ENCODE assay signal across 17 cellular contexts in the genomic region with DNA sequence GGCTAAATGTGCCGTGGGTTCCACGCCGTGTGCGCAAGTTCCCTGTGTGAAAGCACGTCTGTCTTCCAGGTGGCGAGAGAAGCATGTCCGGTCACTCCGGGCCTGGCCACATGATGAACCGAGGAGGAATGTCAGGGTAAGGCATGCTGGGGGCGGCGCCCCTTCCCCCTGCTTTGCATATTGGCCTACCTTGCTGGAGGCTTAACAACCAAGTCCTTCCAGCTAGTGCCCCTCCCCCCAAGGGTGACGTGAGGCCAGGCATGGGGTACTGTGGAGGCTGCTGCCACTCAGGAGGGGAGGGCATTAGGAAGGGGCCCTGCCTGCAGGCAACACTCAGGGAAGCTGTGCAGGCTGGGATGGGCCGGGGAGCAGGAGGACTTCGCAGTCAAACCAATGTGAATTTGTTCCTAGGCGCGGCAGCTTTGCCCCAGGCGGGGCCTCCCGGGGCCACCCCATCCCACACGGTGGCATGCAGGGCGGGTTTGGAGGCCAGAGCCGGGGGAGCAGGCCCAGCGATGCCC. TPM values are rescaled to one million over a fixed set of nuclear protein-coding genes. Genes with fewer than 3 reads are reported as not detected.
A peak's percentile ranks its signal among the peaks of the same experiment; 100 is the strongest.
DNase-seq lines count a peak whose midpoint lies in the region; ATAC-seq and TF ChIP-seq lines count a peak whose summit lies in the region.
"Had no signal": no experiment of that assay in that cellular context is flagged by ENCODE, and none has a peak within 500 bp of the region (broad histone marks: within the 10 kb centered on the region; RNA-seq: fewer than 3 reads in every experiment).

No MANE protein-coding gene starts in this region.

- H4K91ac ChIP-seq in trophoblast cell (ENCODE audit: low read depth, low read length), result no peak overlapping the region

- TSS peak; percentile 41 for BruUV-seq in Panc1 (replicated peaks; lab: Mats Ljungman, UMichigan)

- H3K36me3 ChIP-seq in Panc1 (ENCODE audit: control insufficient read depth, insufficient read depth, low read length) (peaks cover 12% of the 10 kb centered on the region), hepatocyte (replicated peaks; ENCODE audit: insufficient read depth, low read depth) (no peaks in the 10 kb centered on the region), trophoblast cell (ENCODE audit: control insufficient read depth in 1 of 2, insufficient read depth in 2 of 2, low read length in 2 of 2) (peaks cover 65 to 75% of the 10 kb centered on the region in 2 experiments)

- CTCF ChIA-PET in Panc1 (lab: Charles Lee), result interaction anchor here (0.6 kb wide), 1 partner anchor 1083 kb away, joined by 3 read pairs; no protein-coding TSS in a partner anchor
- CTCF ChIA-PET in activated CD4-positive, alpha-beta T cell treated with anti-CD3 and anti-CD28 coated beads, Interleukin-2, amount 10 ng/mL, durations not matched to agents 7 days and 5 days (lab: Charles Lee), result no interaction called here

- H3K27me3 ChIP-seq in Panc1 (ENCODE audit: control insufficient read depth, insufficient read depth, low read length), result no peaks in the 10 kb centered on the region
- H3K27me3 ChIP-seq in hepatocyte, result no peaks in the 10 kb centered on the region
- H3K27me3 ChIP-seq in trophoblast cell (ENCODE audit: insufficient read depth, low read length), result no peaks in the 10 kb centered on the region
- H3K27me3 ChIP-seq in foreskin keratinocyte, result no peaks in the 10 kb centered on the region

- no peak overlapping the region for H3K9ac ChIP-seq in trophoblast cell (ENCODE audit: low read length)
- H3K9ac ChIP-seq: SK-N-SH had no signal

- no peak overlapping the region for H4K12ac ChIP-seq in trophoblast cell (ENCODE audit: low read depth, low read length)

- H3K79me2 ChIP-seq in hepatocyte, result no peaks in the 10 kb centered on the region
- H3K79me2 ChIP-seq in trophoblast cell (ENCODE audit: control insufficient read depth, insufficient read depth, low read length, poor library complexity), result no peaks in the 10 kb centered on the region

- peak overlapping the region; percentile 57 for H3K18ac ChIP-seq in trophoblast cell (ENCODE audit: low read length)

- no peak overlapping the region for H3K4me2 ChIP-seq in hepatocyte
- peak overlapping the region; percentile 10 for H3K4me2 ChIP-seq in trophoblast cell (ENCODE audit: low read length)
- H3K4me2 ChIP-seq: SK-N-SH had no signal

- no peak overlapping the region for H2AFZ ChIP-seq in hepatocyte
- no peak overlapping the region for H2AFZ ChIP-seq in trophoblast cell (ENCODE audit: insufficient read depth, low read length, poor library complexity)

- H3K27ac ChIP-seq in Panc1 (ENCODE audit: low read length) (no peak overlapping the region), hepatocyte (no peak overlapping the region), trophoblast cell (ENCODE audit: low read depth, low read length) (peak overlapping the region; percentile 65), foreskin keratinocyte (no peak overlapping the region)

- H3K9me3 ChIP-seq in Panc1 (ENCODE audit: control insufficient read depth, insufficient read depth, low read depth, low read length), result no peaks in the 10 kb centered on the region
- H3K9me3 ChIP-seq in hepatocyte (ENCODE audit: low read depth), result no peaks in the 10 kb centered on the region
- H3K9me3 ChIP-seq in trophoblast cell (ENCODE audit: insufficient read depth, low read depth, low read length), result no peaks in the 10 kb centered on the region
- H3K9me3 ChIP-seq: SK-N-SH had no signal

- no peak overlapping the region for H2AK5ac ChIP-seq in trophoblast cell (ENCODE audit: low read length)

- WGBS in hepatocyte (ENCODE audit: low lambda C conversion rate, missing lambda C conversion rate), result 81% methylated on average over 22 of the region's 22 CpGs
- no CpG with 5 or more reads among the region's 22 CpGs for WGBS in trophoblast cell (ENCODE audit: extremely low coverage, insufficient coverage, insufficient read length)

- H2BK12ac ChIP-seq in trophoblast cell (ENCODE audit: low read length), result no peak overlapping the region

- no peaks in the 10 kb centered on the region for H3K79me1 ChIP-seq in trophoblast cell (ENCODE audit: low read length)

- no peak for TF ChIP-seq CTCF in Panc1 (IDR thresholded peaks at IDR 0.05)
- TF ChIP-seq CTCF in hepatocyte (IDR thresholded peaks at IDR 0.05; ENCODE audit: poor library complexity), result no peak
- no peak for TF ChIP-seq CTCF in foreskin keratinocyte (conservative IDR thresholded peaks at IDR 0.05)

- no peak overlapping the region for H2BK120ac ChIP-seq in trophoblast cell (ENCODE audit: insufficient read depth, low read length, poor library complexity)

- no peaks in the 10 kb centered on the region for H3K4me1 Mint-ChIP-seq in activated CD4-positive, alpha-beta T cell treated with anti-CD3 and anti-CD28 coated beads, Interleukin-2, amount 10 ng/mL, durations not matched to agents 7 days and 5 days
- H3K4me1 Mint-ChIP-seq: neural crest cell had no signal

- H3K4me3 ChIP-seq in Panc1 (ENCODE audit: low read depth in 2 of 2, low read length in 2 of 2), result no peak overlapping the region
- no peak overlapping the region for H3K4me3 ChIP-seq in hepatocyte
- no peak overlapping the region for H3K4me3 ChIP-seq in trophoblast cell (ENCODE audit: low read depth, low read length)
- H3K4me3 ChIP-seq: lung had no signal

- no peak overlapping the region for H3K27ac Mint-ChIP-seq in activated CD4-positive, alpha-beta T cell treated with anti-CD3 and anti-CD28 coated beads, Interleukin-2, amount 10 ng/mL, durations not matched to agents 7 days and 5 days
- H3K27ac Mint-ChIP-seq: CD8-positive, alpha-beta T cell had no signal

- H3K4me1 ChIP-seq in Panc1 (ENCODE audit: control insufficient read depth, insufficient read depth, low read length), result no peaks in the 10 kb centered on the region
- H3K4me1 ChIP-seq in hepatocyte (ENCODE audit: insufficient read depth), result no peaks in the 10 kb centered on the region
- H3K4me1 ChIP-seq in trophoblast cell (ENCODE audit: control insufficient read depth in 1 of 2, insufficient read depth in 2 of 2, low read length in 2 of 2), result peaks cover 10 to 11% of the 10 kb centered on the region in 2 experiments
- no peaks in the 10 kb centered on the region for H3K4me1 ChIP-seq in foreskin keratinocyte

- ATAC-seq in Right ventricle myocardium superior (ENCODE audit: poor library complexity) (no peak), Right ventricle myocardium inferior (no peak), Panc1 (peak; percentile 30), foreskin keratinocyte (no peak)
- ATAC-seq: activated T-cell treated with anti-CD3 and anti-CD28 coated beads, Interleukin-2, amount 50 U/mL, for 4 hours; CD8-positive, alpha-beta T cell had no signal

- H3K4me3 Mint-ChIP-seq in activated CD4-positive, alpha-beta T cell treated with anti-CD3 and anti-CD28 coated beads, Interleukin-2, amount 10 ng/mL, durations not matched to agents 7 days and 5 days, result no peak overlapping the region
- H3K4me3 Mint-ChIP-seq: activated T-cell treated with anti-CD3 and anti-CD28 coated beads, Interleukin-2, amount 50 U/mL, for 4 hours; CD8-positive, alpha-beta T cell; neural crest cell had no signal

- H3K9me3 Mint-ChIP-seq in activated CD4-positive, alpha-beta T cell treated with anti-CD3 and anti-CD28 coated beads, Interleukin-2, amount 10 ng/mL, durations not matched to agents 7 days and 5 days, result no peaks in the 10 kb centered on the region
- H3K9me3 Mint-ChIP-seq: activated T-cell treated with anti-CD3 and anti-CD28 coated beads, Interleukin-2, amount 50 U/mL, for 4 hours; CD8-positive, alpha-beta T cell; neural crest cell had no signal

- POLR2A ChIA-PET in Panc1 (lab: Charles Lee), result no interaction called here
- POLR2A ChIA-PET in activated CD4-positive, alpha-beta T cell treated with anti-CD3 and anti-CD28 coated beads, Interleukin-2, amount 10 ng/mL, durations not matched to agents 7 days and 5 days (lab: Charles Lee), result no interaction called here

- intact Hi-C loops in Right ventricle myocardium superior (cut with DNase I), result no loop called here
- intact Hi-C loops in Right ventricle myocardium inferior (cut with DNase I), result no loop called here
- intact Hi-C loops in Panc1 (cut with micrococcal nuclease; ENCODE audit: unreplicated experiment), result no loop called here

- in situ Hi-C loops in Panc1 (cut with HindIII; ENCODE audit: low pct_unique_long_range_greater_than_20kb, low sequenced_read_pairs), result no loop called here

- H3K23ac ChIP-seq in trophoblast cell (ENCODE audit: low read length), result no peak overlapping the region

- no peaks in the 10 kb centered on the region for H4K20me1 ChIP-seq in hepatocyte (ENCODE audit: insufficient read depth, poor library complexity, severe bottlenecking)

- peak; percentile 45 for DNase-seq in Right ventricle myocardium superior
- no peak for DNase-seq in Right ventricle myocardium inferior (ENCODE audit: missing footprints)
- no peak for DNase-seq in Panc1 (ENCODE audit: low read depth, low spot score)
- peak; percentile 44 for DNase-seq in hepatocyte (ENCODE audit: low spot score)
- DNase-seq in trophoblast cell, result peak; percentile 89 to 95
- DNase-seq in LoVo (ENCODE audit: low spot score), result no peak
- DNase-seq in activated CD4-positive, alpha-beta T cell treated with anti-CD3 and anti-CD28 coated beads, Interleukin-2, amount 10 ng/mL, durations not matched to agents 7 days and 5 days, result no peak
- DNase-seq in foreskin keratinocyte, result no peak
- DNase-seq: ACHN; activated CD4-positive, alpha-beta T cell treated with anti-CD3 and anti-CD28 coated beads, Interleukin-2, amount 50 U/mL, for 48 hours; activated T-cell treated with anti-CD3 and anti-CD28 coated beads, Interleukin-2, amount 50 U/mL, for 4 hours; CD8-positive, alpha-beta T cell; NCI-H1694; SK-N-SH; stimulated activated CD4-positive, alpha-beta T cell treated with anti-CD3 and anti-CD28 coated beads, Interleukin-15, amount 100 ng/mL, for 24 hours had no signal

- H3K14ac ChIP-seq in trophoblast cell (ENCODE audit: low read length), result no peak overlapping the region

- H4K8ac ChIP-seq in trophoblast cell (ENCODE audit: low read depth, low read length), result no peak overlapping the region

- H3K36me3 Mint-ChIP-seq in activated CD4-positive, alpha-beta T cell treated with anti-CD3 and anti-CD28 coated beads, Interleukin-2, amount 10 ng/mL, durations not matched to agents 7 days and 5 days (ENCODE audit: low read depth), result peaks cover 54% of the 10 kb centered on the region

- no peak overlapping the region for H3K4ac ChIP-seq in trophoblast cell (ENCODE audit: low read depth, low read length)

- no peak overlapping the region for H2BK5ac ChIP-seq in trophoblast cell (ENCODE audit: low read depth, low read length, poor library complexity)

- H3K27me3 Mint-ChIP-seq in activated CD4-positive, alpha-beta T cell treated with anti-CD3 and anti-CD28 coated beads, Interleukin-2, amount 10 ng/mL, durations not matched to agents 7 days and 5 days, result no peaks in the 10 kb centered on the region

- H3K9me2 ChIP-seq in hepatocyte (replicated peaks; ENCODE audit: insufficient read depth), result no peaks in the 10 kb centered on the region
- H3K9me2 ChIP-seq: SK-N-SH had no signal

RNA-seq across cellular contexts. Expression of gene MICOS13, which starts 12.5 kb away (rescaled TPM):
- 165 TPM for total RNA-seq in Right ventricle myocardium superior
- 172 TPM for total RNA-seq in Right ventricle myocardium inferior
- 93.5 TPM for total RNA-seq in Panc1 (2021; ENCODE audit: unreplicated experiment)
- 148 TPM for polyA plus RNA-seq in Panc1 (2012; ENCODE audit: insufficient read length)
- total RNA-seq in hepatocyte, result 32.3 and 38.2 TPM in 2 replicates
- 120 and 157 TPM in 2 replicates for polyA plus RNA-seq in hepatocyte
- polyA plus RNA-seq in trophoblast cell (2013), result 31.3 and 32.4 TPM in 2 replicates
- total RNA-seq in activated CD4-positive, alpha-beta T cell treated with anti-CD3 and anti-CD28 coated beads, Interleukin-2, amount 10 ng/mL, durations not matched to agents 7 days and 5 days, result 10 to 100 TPM; 43.5 to 48.2 TPM
- 89.2 and 94.0 TPM in 2 replicates for total RNA-seq in foreskin keratinocyte
- 142 and 152 TPM in 2 replicates for polyA plus RNA-seq in foreskin keratinocyte

RNA-seq across cellular contexts. Expression of gene HSD11B1L, which starts 13.0 kb away (rescaled TPM):
- total RNA-seq in Right ventricle myocardium superior, result 3.5 TPM
- total RNA-seq in Right ventricle myocardium inferior, result 3.9 TPM
- total RNA-seq in Panc1 (2021; ENCODE audit: unreplicated experiment), result 6.0 TPM
- 15.9 TPM for polyA plus RNA-seq in Panc1 (2012; ENCODE audit: insufficient read length)
- 14.0 and 14.9 TPM in 2 replicates for total RNA-seq in hepatocyte
- 25.1 and 26.0 TPM in 2 replicates for polyA plus RNA-seq in hepatocyte
- polyA plus RNA-seq in trophoblast cell (2013), result 8.4 and 8.7 TPM in 2 replicates
- total RNA-seq in activated CD4-positive, alpha-beta T cell treated with anti-CD3 and anti-CD28 coated beads, Interleukin-2, amount 10 ng/mL, durations not matched to agents 7 days and 5 days, result 1 to 10 TPM; 2.0 TPM
- total RNA-seq in foreskin keratinocyte, result 4.6 and 5.9 TPM in 2 replicates
- 7.4 and 8.8 TPM in 2 replicates for polyA plus RNA-seq in foreskin keratinocyte

RNA-seq across cellular contexts. Expression of gene RPL36, which starts 22.3 kb away (rescaled TPM):
- total RNA-seq in Right ventricle myocardium superior (367 TPM), Right ventricle myocardium inferior (435 TPM), Panc1 (2021; ENCODE audit: unreplicated experiment) (465 TPM), hepatocyte (637 and 1,059 TPM in 2 replicates), foreskin keratinocyte (1,346 and 1,361 TPM in 2 replicates)
- 1,138 TPM for polyA plus RNA-seq in Panc1 (2012; ENCODE audit: insufficient read length)
- polyA plus RNA-seq in hepatocyte (917 and 990 TPM in 2 replicates), foreskin keratinocyte (2,000 and 2,267 TPM in 2 replicates)
- polyA plus RNA-seq in trophoblast cell (2013), result 1,527 and 1,530 TPM in 2 replicates
- 100 to 1,000 TPM; 880 to 925 TPM for total RNA-seq in activated CD4-positive, alpha-beta T cell treated with anti-CD3 and anti-CD28 coated beads, Interleukin-2, amount 10 ng/mL, durations not matched to agents 7 days and 5 days

RNA-seq across cellular contexts. Expression of gene SAFB, which starts 44.9 kb away (rescaled TPM):
- total RNA-seq in Right ventricle myocardium superior (61.9 TPM), Right ventricle myocardium inferior (59.8 TPM), Panc1 (2021; ENCODE audit: unreplicated experiment) (83.0 TPM), hepatocyte (42.0 and 50.2 TPM in 2 replicates), foreskin keratinocyte (50.4 and 71.0 TPM in 2 replicates)
- 99.0 TPM for polyA plus RNA-seq in Panc1 (2012; ENCODE audit: insufficient read length)
- polyA plus RNA-seq in hepatocyte (75.8 and 96.3 TPM in 2 replicates), foreskin keratinocyte (43.0 and 53.5 TPM in 2 replicates)
- polyA plus RNA-seq in trophoblast cell (2013), result 75.5 and 76.6 TPM in 2 replicates
- 100 to 1,000 TPM; 113 to 131 TPM for total RNA-seq in activated CD4-positive, alpha-beta T cell treated with anti-CD3 and anti-CD28 coated beads, Interleukin-2, amount 10 ng/mL, durations not matched to agents 7 days and 5 days

RNA-seq across cellular contexts. Expression of gene SAFB2, which starts 45.2 kb away (rescaled TPM):
- total RNA-seq in Right ventricle myocardium superior (48.7 TPM), Right ventricle myocardium inferior (43.7 TPM), Panc1 (2021; ENCODE audit: unreplicated experiment) (83.5 TPM), hepatocyte (21.1 and 22.7 TPM in 2 replicates), foreskin keratinocyte (25.1 and 32.8 TPM in 2 replicates)
- 93.8 TPM for polyA plus RNA-seq in Panc1 (2012; ENCODE audit: insufficient read length)
- polyA plus RNA-seq in hepatocyte (42.6 and 67.5 TPM in 2 replicates), foreskin keratinocyte (27.3 and 30.9 TPM in 2 replicates)
- 31.8 and 32.5 TPM in 2 replicates for polyA plus RNA-seq in trophoblast cell (2013)
- 10 to 100 TPM; 81.0 to 99.6 TPM for total RNA-seq in activated CD4-positive, alpha-beta T cell treated with anti-CD3 and anti-CD28 coated beads, Interleukin-2, amount 10 ng/mL, durations not matched to agents 7 days and 5 days

Comparison
In these comparisons a context has a peak if more than half of its experiments do, and no peak if none do; other contexts are left out.
1. DNase-seq: peak in Right ventricle myocardium superior (single experiment), hepatocyte (single experiment) and trophoblast cell (2 of 2); none in Right ventricle myocardium inferior (single experiment), Panc1 (single experiment), LoVo (single experiment), activated CD4-positive, alpha-beta T cell treated with anti-CD3 and anti-CD28 coated beads, Interleukin-2, amount 10 ng/mL, durations not matched to agents 7 days and 5 days (single experiment) and foreskin keratinocyte (0 of 2).